8 cellular contexts compared by ENCODE assay signal in genomic region chrX:53280703-53281320, GRCh38. TPM values are rescaled to one million over a fixed set of nuclear protein-coding genes. Genes with fewer than 3 reads are reported as not detected.
DNase-seq lines count a peak whose midpoint lies in the region; ATAC-seq and TF ChIP-seq lines count a peak whose summit lies in the region.

No MANE protein-coding gene starts in this region.

- H2BK5ac ChIP-seq in mesendoderm (ENCODE audit: low read length) = no peak overlapping the region

- no peak overlapping the region for H2AK5ac ChIP-seq in mesendoderm (ENCODE audit: low read length)

- no peaks in the 10 kb centered on the region for H3K79me1 ChIP-seq in mesendoderm (ENCODE audit: low read length)

- no peak overlapping the region for H2BK15ac ChIP-seq in mesendoderm (replicated peaks; ENCODE audit: low read depth)

- no peaks in the 10 kb centered on the region for H3K9me3 ChIP-seq in MG63
- no peaks in the 10 kb centered on the region for H3K9me3 ChIP-seq in duodenal mucosa (ENCODE audit: control insufficient read depth in 1 of 2, low read length in 2 of 2)

- no peak overlapping the region for H4K8ac ChIP-seq in mesendoderm (ENCODE audit: low read depth, low read length)

- no CpG with 5 or more reads among the region's 9 CpGs for WGBS in mesendoderm (ENCODE audit: extremely low coverage, insufficient coverage, low lambda C conversion rate)
- WGBS in urinary bladder = 17% methylated on average over 9 of the region's 9 CpGs

- peak overlapping the region; percentile 75 for H3K27ac ChIP-seq in duodenal mucosa (ENCODE audit: low read depth, low read length)
- peak overlapping the region; percentile 33 for H3K27ac ChIP-seq in mesendoderm (ENCODE audit: low read depth, low read length)
- peak overlapping the region; percentile 48 for H3K27ac ChIP-seq in urinary bladder (ENCODE audit: low read depth)

- peak overlapping the region; percentile 93 for H3K4ac ChIP-seq in mesendoderm (ENCODE audit: low read depth, low read length)

- peak overlapping the region; percentile 80 for H3K56ac ChIP-seq in mesendoderm (ENCODE audit: low read length)

- H3K4me2 ChIP-seq in mesendoderm (ENCODE audit: low read length) = no peak overlapping the region

- H3K4me1 ChIP-seq in duodenal mucosa (ENCODE audit: control insufficient read depth in 1 of 2, insufficient read depth in 2 of 2, low read length in 2 of 2) (peaks cover 7 to 23% of the 10 kb centered on the region in 2 donors), mesendoderm (ENCODE audit: control insufficient read depth, low read depth, low read length) (no peaks in the 10 kb centered on the region), urinary bladder (ENCODE audit: insufficient read depth) (no peaks in the 10 kb centered on the region)

- H3K18ac ChIP-seq in mesendoderm (ENCODE audit: low read length) = peak overlapping the region; percentile 88

- DNase-seq in MG63 (peak; percentile 66), mesendoderm (peak; percentile 70), erythroblast (lab: John Stamatoyannopoulos, UW) (no peak), T-helper 9 cell (no peak)

- no peak for TF ChIP-seq POLR2A in erythroblast (IDR thresholded peaks at IDR 0.05; ENCODE audit: low read length)

- ATAC-seq in GM21576 (IDR thresholded peaks at IDR 0.05; ENCODE audit: unreplicated experiment) = no peak
- no peak for ATAC-seq in HG02970 (IDR thresholded peaks at IDR 0.05; ENCODE audit: low FRiP score, unreplicated experiment)

- H2BK120ac ChIP-seq in mesendoderm (ENCODE audit: low read depth, low read length) = no peak overlapping the region

- H3K9ac ChIP-seq in duodenal mucosa (ENCODE audit: low read depth in 1 of 2, low read length in 2 of 2) (peak overlapping the region; percentile 63 to 78), mesendoderm (ENCODE audit: low read length) (peak overlapping the region; percentile 48)

- H3K36me3 ChIP-seq in MG63 (no peaks in the 10 kb centered on the region), duodenal mucosa (ENCODE audit: control insufficient read depth in 1 of 2, insufficient read depth in 2 of 2, low read length in 2 of 2) (no peaks in the 10 kb centered on the region), mesendoderm (ENCODE audit: control insufficient read depth, insufficient read depth, low read length) (no peaks in the 10 kb centered on the region), urinary bladder (ENCODE audit: insufficient read depth) (no peaks in the 10 kb centered on the region)

- H3K23ac ChIP-seq in mesendoderm (ENCODE audit: low read length) = no peak overlapping the region

- no peaks in the 10 kb centered on the region for H3K79me2 ChIP-seq in mesendoderm (ENCODE audit: control insufficient read depth, insufficient read depth, low read length)

- H4K5ac ChIP-seq in mesendoderm (ENCODE audit: low read length) = no peak overlapping the region

- H3K27me3 ChIP-seq in MG63 (no peaks in the 10 kb centered on the region), duodenal mucosa (ENCODE audit: control insufficient read depth in 1 of 2, insufficient read depth in 2 of 2, low read length in 2 of 2) (no peaks in the 10 kb centered on the region), mesendoderm (ENCODE audit: insufficient read depth, low read length, poor library complexity) (no peaks in the 10 kb centered on the region)

- H3K4me3 ChIP-seq in MG63 (peak overlapping the region; percentile 46), duodenal mucosa (ENCODE audit: low read depth in 1 of 2, low read length in 2 of 2) (peak overlapping the region; percentile 65 to 71), mesendoderm (ENCODE audit: low read length) (no peak overlapping the region), urinary bladder (ENCODE audit: low read depth, low read length) (peak overlapping the region; percentile 37)

RNA-seq across cellular contexts. Expression of gene IQSEC2, which starts 0.6 kb away (rescaled TPM):
- total RNA-seq in MG63 (2014; rRNA removed; shearing (Covaris generic); ENCODE audit: low replicate concordance) = 3.4 and 5.7 TPM in 2 replicates
- 18.7 TPM for polyA plus RNA-seq in mesendoderm (2013, experiment 1 of 2)
- 19.1 TPM for polyA plus RNA-seq in mesendoderm (2013, experiment 2 of 2)
- 6.6 TPM for total RNA-seq in urinary bladder
- polyA plus RNA-seq in urinary bladder = 15.7 TPM

RNA-seq across cellular contexts. Expression of gene KDM5C, which starts 55.8 kb away (rescaled TPM):
- total RNA-seq in MG63 (2014; rRNA removed; shearing (Covaris generic); ENCODE audit: low replicate concordance) = 43.1 and 63.8 TPM in 2 replicates
- polyA plus RNA-seq in mesendoderm (2013, experiment 1 of 2) = 33.4 TPM
- polyA plus RNA-seq in mesendoderm (2013, experiment 2 of 2) = 31.7 TPM
- 76.7 TPM for total RNA-seq in urinary bladder
- polyA plus RNA-seq in urinary bladder = 33.1 TPM

Comparison
In these comparisons a context has a peak if more than half of its experiments do, and no peak if none do; other contexts are left out.
1. DNase-seq: peak in MG63 (single experiment) and mesendoderm (single experiment); none in erythroblast (0 of 2) and T-helper 9 cell (single experiment).
2. Peak in every context shown above with its lines, with median percentiles within 50 percentile points of each other: H3K27ac ChIP-seq.